Comparison of ENCODE assay signal across 20 cellular contexts in the genomic region with DNA sequence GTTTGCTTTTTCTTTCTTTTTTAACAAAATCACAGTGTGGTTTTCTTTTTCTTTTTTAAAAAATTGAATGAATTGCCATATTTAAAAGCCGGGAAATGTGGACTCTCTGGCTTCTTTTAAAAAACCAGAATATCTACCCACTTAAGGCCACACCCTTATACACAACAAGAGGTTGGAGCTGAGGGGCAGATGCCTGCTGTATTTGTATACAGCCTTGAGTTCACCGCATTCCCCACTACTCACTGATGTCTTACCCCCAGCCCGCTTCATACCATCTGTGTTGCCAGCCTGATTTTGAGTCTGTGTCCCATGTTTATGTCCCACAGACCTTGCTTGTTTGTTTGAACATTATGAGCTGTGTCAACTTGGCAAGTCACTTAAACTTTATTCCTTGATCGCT. TPM values are rescaled to one million over a fixed set of nuclear protein-coding genes. Genes with fewer than 3 reads are reported as not detected.
A peak's percentile ranks its signal among the peaks of the same experiment; 100 is the strongest.
DNase-seq lines count a peak whose midpoint lies in the region; ATAC-seq and TF ChIP-seq lines count a peak whose summit lies in the region.
"Had no signal": no experiment of that assay in that cellular context is flagged by ENCODE, and none has a peak within 500 bp of the region (broad histone marks: within the 10 kb centered on the region; RNA-seq: fewer than 3 reads in every experiment).

No MANE protein-coding gene starts in this region.

- H3K36me3 ChIP-seq in gastroesophageal sphincter, result peaks cover 0 to 58% of the 10 kb centered on the region in 2 donors
- peaks cover 6 to 51% (median 22%) of the 10 kb centered on the region in 4 donors for H3K36me3 ChIP-seq in sigmoid colon
- peaks cover 0 to 14% of the 10 kb centered on the region in 2 donors for H3K36me3 ChIP-seq in vagina
- H3K36me3 ChIP-seq in uterus, result no peaks in the 10 kb centered on the region
- H3K36me3 ChIP-seq: colonic mucosa, prostate gland had no signal

- intact Hi-C loops in right cardiac atrium (cut with DNase I) (no loop called here), left cardiac atrium (cut with DNase I) (no loop called here), sigmoid colon (cut with DNase I) (no loop called here), vagina (cut with DNase I) (no loop called here), uterus (cut with DNase I; ENCODE audit: low total_unique reads) (no loop called here)

- TF ChIP-seq EP300 in gastroesophageal sphincter (IDR thresholded peaks at IDR 0.05), result no peak
- no peak for TF ChIP-seq EP300 in sigmoid colon (IDR thresholded peaks at IDR 0.05)

- ATAC-seq in right cardiac atrium (no peak), left cardiac atrium (no peak), gastroesophageal sphincter (no peak)

- H3K27ac ChIP-seq in right cardiac atrium (ENCODE audit: low read length) (peak overlapping the region; percentile 70), gastroesophageal sphincter (peak overlapping the region; percentile 78 to 84 (median 82)), sigmoid colon (peak overlapping the region; percentile 65 to 73 (median 68)), vagina (peak overlapping the region; percentile 32), uterus (peak overlapping the region in 1 of 2 donors; percentile 56)
- H3K27ac ChIP-seq: colonic mucosa, epithelial cell of prostate had no signal

- TF ChIP-seq POLR2A in gastroesophageal sphincter (IDR thresholded peaks at IDR 0.05) (no peak), sigmoid colon (IDR thresholded peaks at IDR 0.05) (no peak), vagina (IDR thresholded peaks at IDR 0.05) (no peak), uterus (IDR thresholded peaks at IDR 0.05) (no peak)

- H3K9me3 ChIP-seq in right cardiac atrium (ENCODE audit: control insufficient read depth, low read length) (no peaks in the 10 kb centered on the region), gastroesophageal sphincter (no peaks in the 10 kb centered on the region), sigmoid colon (no peaks in the 10 kb centered on the region), vagina (no peaks in the 10 kb centered on the region), uterus (no peaks in the 10 kb centered on the region)
- H3K9me3 ChIP-seq: colonic mucosa, prostate gland had no signal

- 94% methylated on average over 4 of the region's 4 CpGs for WGBS in right cardiac atrium
- WGBS in gastroesophageal sphincter (ENCODE audit: low coverage in 1 of 2), 2 donors, result 79 to 94% methylated on average over 3 to 4 of the region's 4 CpGs
- 84 to 96% methylated on average over 4 of the region's 4 CpGs for whole genome bisulfite sequencing in sigmoid colon, 2 donors

- H3K27me3 ChIP-seq in right cardiac atrium (ENCODE audit: control insufficient read depth, insufficient read depth), result no peaks in the 10 kb centered on the region
- H3K27me3 ChIP-seq in gastroesophageal sphincter, result no peaks in the 10 kb centered on the region
- no peaks in the 10 kb centered on the region for H3K27me3 ChIP-seq in sigmoid colon
- H3K27me3 ChIP-seq in vagina, result no peaks in the 10 kb centered on the region
- H3K27me3 ChIP-seq in uterus, result no peaks in the 10 kb centered on the region
- H3K27me3 ChIP-seq: colonic mucosa had no signal

- DNase-seq in right cardiac atrium (no peak), left cardiac atrium (no peak), sigmoid colon (no peak), vagina (ENCODE audit: extremely low spot score in 2 of 2) (no peak), NCI-H1930 (lab: John Stamatoyannopoulos, UW) (no peak), uterus (no peak)
- DNase-seq in activated CD4-positive, CD25-positive, alpha-beta regulatory T cell (lab: John Stamatoyannopoulos, UW), result no peak
- DNase-seq: activated B cell treated with CpG ODN at 0.5 μM for 24 hours; activated effector memory CD4-positive, alpha-beta T cell treated with Interleukin-2 at 50 U/mL for 16 hours; amygdala; CD4-positive, alpha-beta memory T cell; colonic mucosa; MV-4-11; NCI-H2081 treated with DMSO at 0.1 percent for 48 hours; NCI-H69; stimulated activated CD4-positive, alpha-beta T cell treated with anti-CD3 and anti-CD28 coated beads, Interleukin-2, amount 100 ng/mL, for 24 hours; T-helper 1 cell had no signal

- H3K4me3 ChIP-seq in right cardiac atrium (ENCODE audit: low read length) (no peak overlapping the region), gastroesophageal sphincter (no peak overlapping the region), sigmoid colon (no peak overlapping the region), vagina (no peak overlapping the region), uterus (no peak overlapping the region)
- H3K4me3 ChIP-seq: colonic mucosa, prostate gland had no signal

- TF ChIP-seq CTCF in gastroesophageal sphincter (IDR thresholded peaks at IDR 0.05), result no peak
- TF ChIP-seq CTCF in sigmoid colon (IDR thresholded peaks at IDR 0.05), result no peak
- no peak for TF ChIP-seq CTCF in vagina (IDR thresholded peaks at IDR 0.05)
- TF ChIP-seq CTCF in uterus (IDR thresholded peaks at IDR 0.05), result no peak

- H3K4me1 ChIP-seq in right cardiac atrium (ENCODE audit: control insufficient read depth, insufficient read depth, low read length) (peaks cover 14% of the 10 kb centered on the region), gastroesophageal sphincter (peaks cover 12 to 91% (median 36%) of the 10 kb centered on the region in 3 donors), sigmoid colon (peaks cover 0 to 58% (median 55%) of the 10 kb centered on the region in 4 donors), vagina (peaks cover 56% of the 10 kb centered on the region), uterus (peaks cover 0 to 4% of the 10 kb centered on the region in 2 donors)
- H3K4me1 ChIP-seq: colonic mucosa had no signal

RNA-seq across cellular contexts. Expression of gene JDP2, which starts 14.3 kb away (rescaled TPM):
- 10 to 100 TPM; 28.3 to 42.2 (median 39.4) TPM for total RNA-seq in right cardiac atrium
- 39.2 TPM for polyA plus RNA-seq in right cardiac atrium
- 10 to 100 TPM; 30.5 to 32.7 TPM for total RNA-seq in left cardiac atrium
- 10 to 100 TPM; 55.6 to 90.0 (median 70.8) TPM for total RNA-seq in gastroesophageal sphincter
- total RNA-seq in sigmoid colon, result 10 to 100 TPM; 54.9 to 90.0 (median 58.0) TPM
- 10 to 100 TPM; 24.5 to 46.8 (median 32.8) TPM for polyA plus RNA-seq in sigmoid colon
- 66.5 TPM for total RNA-seq in vagina
- 10 to 100 TPM; 32.9 to 86.8 (median 50.1) TPM for total RNA-seq in uterus
